Comparison of ENCODE assay signal across 8 cellular contexts in genomic region chr9:114471157-114471556, GRCh38.
"Had no signal": no experiment of that assay in that cellular context is flagged by ENCODE, and none has a peak within 500 bp of the region (broad histone marks: within the 10 kb centered on the region; RNA-seq: fewer than 3 reads in every experiment).

No MANE protein-coding gene starts in this region.

- H3K4me3 ChIP-seq: GM12878 had no signal

- DNase-seq: GDM1, GF-D8 had no signal

- ATAC-seq: GM12878 had no signal

- FAIRE-seq: G401.6, GM12878, GM12891, GM12892, GM18507, GM19239 had no signal
